ENCODE assay signal across 1 cellular context in genomic region chr7:12727455-12728191, GRCh38.
TF ChIP-seq lines count a peak whose summit lies in the region.

No MANE protein-coding gene starts in this region.

TF ChIP-seq in K562, 482 proteins besides CTCF, POLR2A, EP300 and RAD21 (continues in another document):
- TF ChIP-seq MEF2D (tag; conservative IDR thresholded peaks at IDR 0.05; ENCODE audit: low read depth) = no peak
- TF ChIP-seq, protein P1, sequence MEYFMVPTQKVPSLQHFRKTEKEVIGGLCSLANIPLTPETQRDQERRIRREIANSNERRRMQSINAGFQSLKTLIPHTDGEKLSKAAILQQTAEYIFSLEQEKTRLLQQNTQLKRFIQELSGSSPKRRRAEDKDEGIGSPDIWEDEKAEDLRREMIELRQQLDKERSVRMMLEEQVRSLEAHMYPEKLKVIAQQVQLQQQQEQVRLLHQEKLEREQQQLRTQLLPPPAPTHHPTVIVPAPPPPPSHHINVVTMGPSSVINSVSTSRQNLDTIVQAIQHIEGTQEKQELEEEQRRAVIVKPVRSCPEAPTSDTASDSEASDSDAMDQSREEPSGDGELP (CRISPR knock-in tag; IDR thresholded peaks at IDR 0.05; ENCODE audit: borderline replicate concordance) = no peak
- TF ChIP-seq MEIS2 (IDR thresholded peaks at IDR 0.05; ENCODE audit: partially characterized antibody) = no peak
- TF ChIP-seq, protein P2, sequence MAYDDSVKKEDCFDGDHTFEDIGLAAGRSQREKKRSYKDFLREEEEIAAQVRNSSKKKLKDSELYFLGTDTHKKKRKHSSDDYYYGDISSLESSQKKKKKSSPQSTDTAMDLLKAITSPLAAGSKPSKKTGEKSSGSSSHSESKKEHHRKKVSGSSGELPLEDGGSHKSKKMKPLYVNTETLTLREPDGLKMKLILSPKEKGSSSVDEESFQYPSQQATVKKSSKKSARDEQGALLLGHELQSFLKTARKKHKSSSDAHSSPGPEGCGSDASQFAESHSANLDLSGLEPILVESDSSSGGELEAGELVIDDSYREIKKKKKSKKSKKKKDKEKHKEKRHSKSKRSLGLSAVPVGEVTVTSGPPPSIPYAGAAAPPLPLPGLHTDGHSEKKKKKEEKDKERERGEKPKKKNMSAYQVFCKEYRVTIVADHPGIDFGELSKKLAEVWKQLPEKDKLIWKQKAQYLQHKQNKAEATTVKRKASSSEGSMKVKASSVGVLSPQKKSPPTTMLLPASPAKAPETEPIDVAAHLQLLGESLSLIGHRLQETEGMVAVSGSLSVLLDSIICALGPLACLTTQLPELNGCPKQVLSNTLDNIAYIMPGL (CRISPR knock-in tag; IDR thresholded peaks at IDR 0.05) = no peak
- TF ChIP-seq, protein P3, sequence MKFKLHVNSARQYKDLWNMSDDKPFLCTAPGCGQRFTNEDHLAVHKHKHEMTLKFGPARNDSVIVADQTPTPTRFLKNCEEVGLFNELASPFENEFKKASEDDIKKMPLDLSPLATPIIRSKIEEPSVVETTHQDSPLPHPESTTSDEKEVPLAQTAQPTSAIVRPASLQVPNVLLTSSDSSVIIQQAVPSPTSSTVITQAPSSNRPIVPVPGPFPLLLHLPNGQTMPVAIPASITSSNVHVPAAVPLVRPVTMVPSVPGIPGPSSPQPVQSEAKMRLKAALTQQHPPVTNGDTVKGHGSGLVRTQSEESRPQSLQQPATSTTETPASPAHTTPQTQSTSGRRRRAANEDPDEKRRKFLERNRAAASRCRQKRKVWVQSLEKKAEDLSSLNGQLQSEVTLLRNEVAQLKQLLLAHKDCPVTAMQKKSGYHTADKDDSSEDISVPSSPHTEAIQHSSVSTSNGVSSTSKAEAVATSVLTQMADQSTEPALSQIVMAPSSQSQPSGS (CRISPR knock-in tag; IDR thresholded peaks at IDR 0.05) = no peak
- no peak for TF ChIP-seq FOXK1 (CRISPR knock-in tag; IDR thresholded peaks at IDR 0.05; ENCODE audit: borderline replicate concordance)
- no peak for TF ChIP-seq KAT7 (CRISPR knock-in tag; IDR thresholded peaks at IDR 0.05; ENCODE audit: borderline replicate concordance)
- TF ChIP-seq NCOA1 (IDR thresholded peaks at IDR 0.05; ENCODE audit: low read depth) = no peak
- TF ChIP-seq ZNF311 (CRISPR knock-in tag; IDR thresholded peaks at IDR 0.05) = no peak
- TF ChIP-seq C11orf30 (IDR thresholded peaks at IDR 0.05; ENCODE audit: low read depth) = no peak
- TF ChIP-seq THAP7 (CRISPR knock-in tag; IDR thresholded peaks at IDR 0.05) = no peak
- no peak for TF ChIP-seq TFE3 (CRISPR knock-in tag; IDR thresholded peaks at IDR 0.05)
- TF ChIP-seq ILF3 (IDR thresholded peaks at IDR 0.05; ENCODE audit: borderline replicate concordance) = no peak
- TF ChIP-seq HNRNPL (IDR thresholded peaks at IDR 0.05; ENCODE audit: low read depth, low read length) = no peak
- TF ChIP-seq NFIC (IDR thresholded peaks at IDR 0.05) = no peak
- no peak for TF ChIP-seq SMAD1 (IDR thresholded peaks at IDR 0.05; ENCODE audit: low read depth, low read length, partially characterized antibody)
- no peak for TF ChIP-seq ETV6 (IDR thresholded peaks at IDR 0.05; ENCODE audit: borderline replicate concordance in 1 of 2, low read depth in 2 of 2, low read length in 1 of 2)
- no peak for TF ChIP-seq ETV6 (CRISPR knock-in tag; IDR thresholded peaks at IDR 0.05; ENCODE audit: borderline replicate concordance)
- TF ChIP-seq ETV1 (tag; conservative IDR thresholded peaks at IDR 0.05; ENCODE audit: low read depth) = peak; percentile 47
- no peak for TF ChIP-seq ZMIZ1 (IDR thresholded peaks at IDR 0.05; ENCODE audit: low read depth in 2 of 2, low read length in 2 of 2)
- no peak for TF ChIP-seq ZNF668 (CRISPR knock-in tag; IDR thresholded peaks at IDR 0.05)
- peak; percentile 54; the same call in 1 of the 2 replicates for TF ChIP-seq TCF7L2 (IDR thresholded peaks at IDR 0.05; ENCODE audit: low read depth, low read length)
- no peak for TF ChIP-seq NR2C1 (IDR thresholded peaks at IDR 0.05)
- no peak for TF ChIP-seq NR2C1 (tag; IDR thresholded peaks at IDR 0.05)
- no peak for TF ChIP-seq THRAP3 (IDR thresholded peaks at IDR 0.05; ENCODE audit: borderline replicate concordance)
- TF ChIP-seq SAFB2 (IDR thresholded peaks at IDR 0.05; ENCODE audit: borderline replicate concordance, low read depth, low read length, severe bottlenecking) = no peak
- TF ChIP-seq BRD4 (IDR thresholded peaks at IDR 0.05) = peak; percentile 39; the same call in 1 of the 2 replicates
- no peak for TF ChIP-seq ZNF695 (CRISPR knock-in tag; IDR thresholded peaks at IDR 0.05)
- TF ChIP-seq DLX4 (CRISPR knock-in tag; IDR thresholded peaks at IDR 0.05) = no peak
- no peak for TF ChIP-seq DEAF1 (CRISPR knock-in tag; IDR thresholded peaks at IDR 0.05)
- TF ChIP-seq ZNF175 (CRISPR knock-in tag; IDR thresholded peaks at IDR 0.05; ENCODE audit: low read depth) = no peak
- TF ChIP-seq SRF (CRISPR knock-in tag; IDR thresholded peaks at IDR 0.05) = no peak
- no peak for TF ChIP-seq ATF6 (CRISPR knock-in tag; IDR thresholded peaks at IDR 0.05)
- TF ChIP-seq ZNF609 (CRISPR knock-in tag; IDR thresholded peaks at IDR 0.05; ENCODE audit: borderline replicate concordance) = no peak
- no peak for TF ChIP-seq SMAD2 (IDR thresholded peaks at IDR 0.05; ENCODE audit: low read depth, low read length)
- TF ChIP-seq RNF2 (IDR thresholded peaks at IDR 0.05) = no peak
- no peak for TF ChIP-seq BMI1 (IDR thresholded peaks at IDR 0.05; ENCODE audit: low read length)
- TF ChIP-seq E2F6 (IDR thresholded peaks at IDR 0.05; ENCODE audit: borderline replicate concordance in 1 of 2, extremely low read depth in 1 of 2, insufficient read depth in 1 of 2, insufficient read length in 1 of 2, low read depth in 1 of 2, low read length in 1 of 2, poor library complexity in 1 of 2, severe bottlenecking in 1 of 2) = peak in 1 of 2 experiments; percentile 39
- peak; percentile 88; the same call in 1 of the 2 replicates for TF ChIP-seq ATF7 (IDR thresholded peaks at IDR 0.05)
